Comparison of ENCODE assay signal across 8 cellular contexts in the genomic region with DNA sequence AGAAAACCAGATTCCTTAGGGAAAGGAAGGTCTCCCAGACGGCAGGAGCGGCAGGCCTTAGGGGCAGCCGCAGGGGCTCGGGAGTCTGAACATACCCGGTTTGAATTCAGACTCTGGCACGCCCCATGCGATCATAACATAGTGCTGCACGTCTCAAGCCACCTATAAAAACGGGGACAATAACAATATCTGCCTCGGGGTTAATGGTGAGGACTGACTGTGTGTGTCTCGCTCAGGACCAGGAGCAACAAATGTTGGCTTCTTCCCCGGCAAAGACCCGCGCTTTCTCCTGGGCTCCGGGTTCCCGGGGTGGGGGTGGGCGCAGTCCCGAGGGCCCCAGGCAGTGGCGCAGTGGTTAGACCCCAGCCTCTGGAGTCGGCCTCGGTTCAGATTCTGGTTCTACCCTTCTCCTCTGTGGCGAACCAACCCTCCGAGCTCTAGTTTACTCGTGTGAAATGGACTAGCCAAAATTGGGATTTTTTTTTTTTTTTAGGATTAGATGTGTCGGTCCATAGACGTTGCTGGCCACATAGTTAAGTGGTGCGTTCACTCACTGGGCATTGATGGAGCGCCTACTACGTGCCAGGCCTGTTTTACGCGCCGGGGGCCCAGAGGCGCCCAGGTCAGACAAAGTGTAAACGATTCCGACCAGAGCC. TPM values are rescaled to one million over a fixed set of nuclear protein-coding genes. Genes with fewer than 3 reads are reported as not detected.
DNase-seq lines count a peak whose midpoint lies in the region; ATAC-seq and TF ChIP-seq lines count a peak whose summit lies in the region.

No MANE protein-coding gene starts in this region.

- peak overlapping the region; percentile 59; the same call in 1 of the 2 replicates for H3K9ac ChIP-seq in iPS-20b (ENCODE audit: low read depth, low read length)
- H3K9ac ChIP-seq in skeletal muscle satellite cell (ENCODE audit: low read depth, low read length) = peak overlapping the region; percentile 94

- DNase-seq in astrocyte of the cerebellum (ENCODE audit: low read depth) (no peak), NCI-H2171 treated with DMSO at 0.1 percent for 48 hours (lab: John Stamatoyannopoulos, UW) (no peak), NCI-H774 (lab: John Stamatoyannopoulos, UW) (no peak)
- no peak for DNase-seq in stimulated activated CD8-positive, alpha-beta memory T cell treated with anti-CD3 and anti-CD28 coated beads, Interleukin-4, amount 100 ng/mL, for 48 hours

- no peaks in the 10 kb centered on the region for H3K36me3 ChIP-seq in HEK293 (ENCODE audit: control insufficient read depth in 2 of 2, insufficient read depth in 1 of 2, low read length in 2 of 2)
- no peaks in the 10 kb centered on the region for H3K36me3 ChIP-seq in iPS-20b (ENCODE audit: insufficient read depth, low read depth, low read length)
- H3K36me3 ChIP-seq in skeletal muscle satellite cell (ENCODE audit: insufficient read depth, low read length) = peaks cover 21% of the 10 kb centered on the region

- H3K9me3 ChIP-seq in HEK293 (ENCODE audit: control insufficient read depth, insufficient read depth, low read depth, low read length) (no peaks in the 10 kb centered on the region), iPS-20b (ENCODE audit: insufficient read depth, low read depth, low read length) (no peaks in the 10 kb centered on the region), skeletal muscle satellite cell (replicated peaks; ENCODE audit: low read length) (no peaks in the 10 kb centered on the region)

- ATAC-seq in GM21423 (IDR thresholded peaks at IDR 0.05; ENCODE audit: unreplicated experiment) = no peak

- in situ Hi-C loops in astrocyte of the cerebellum (cut with HindIII; ENCODE audit: low sequenced_read_pairs) = loop anchor here (25.0 kb wide), 2 partner anchors 264 to 389 kb away; no protein-coding TSS in a partner anchor

- H3K27me3 ChIP-seq in iPS-20b (ENCODE audit: insufficient read depth, low read length) (peaks cover 53% of the 10 kb centered on the region), skeletal muscle satellite cell (ENCODE audit: control insufficient read depth, insufficient read depth, low read length) (no peaks in the 10 kb centered on the region)

- CTCF ChIA-PET in HEK293 (lab: Yijun Ruan, JAX) = interaction anchor here (1.4 kb wide), 1 partner anchor 71 kb away, joined by 7 read pairs; no protein-coding TSS in a partner anchor

- H3K4me1 ChIP-seq in HEK293 (ENCODE audit: control insufficient read depth, insufficient read depth, low read length) (peaks cover 21% of the 10 kb centered on the region), iPS-20b (ENCODE audit: insufficient read depth, low read length) (peaks cover 27% of the 10 kb centered on the region), skeletal muscle satellite cell (ENCODE audit: control insufficient read depth, insufficient read depth, low read length) (peaks cover 50% of the 10 kb centered on the region)

- H3K27ac ChIP-seq in HEK293 (ENCODE audit: extremely low read depth, low read depth, low read length) = no peak overlapping the region
- H3K27ac ChIP-seq in iPS-20b (ENCODE audit: low read length) = no peak overlapping the region

- POLR2A ChIA-PET in HEK293 (lab: Yijun Ruan, JAX) = interaction anchor here (0.7 kb wide), 1 partner anchor 407 kb away, joined by 3 read pairs; no protein-coding TSS in a partner anchor

- H3K4me3 ChIP-seq in HEK293 (ENCODE audit: low read depth, low read length) (peak overlapping the region; percentile 52), astrocyte of the cerebellum (ENCODE audit: low read depth, low read length) (peak overlapping the region; percentile 47), iPS-20b (ENCODE audit: low read length) (peak overlapping the region; percentile 76), skeletal muscle satellite cell (ENCODE audit: low read length) (peak overlapping the region; percentile 69)

- H3K4me2 ChIP-seq in skeletal muscle satellite cell (ENCODE audit: low read length) = peak overlapping the region; percentile 89

- no peak for TF ChIP-seq CTCF in HEK293 (tag by site-specific recombination; IDR thresholded peaks at IDR 0.05)
- no peak for TF ChIP-seq CTCF in astrocyte of the cerebellum (IDR thresholded peaks at IDR 0.05; ENCODE audit: low read depth, low read length, missing control alignments)

TF ChIP-seq in HEK293, 187 proteins besides CTCF, POLR2A, EP300 and RAD21:
- TF ChIP-seq ZSCAN23 (tag by site-specific recombination; IDR thresholded peaks at IDR 0.05) (no peak), ZBTB20 (tag by site-specific recombination; IDR thresholded peaks at IDR 0.05) (peak; percentile 60; the same call in 1 of the 2 replicates), ZNF776 (tag by site-specific recombination; IDR thresholded peaks at IDR 0.05; ENCODE audit: borderline replicate concordance) (no peak)

RNA-seq across cellular contexts. Expression of gene SH3BP4, which starts 1.0 kb away (rescaled TPM):
- 28.9 and 35.2 TPM in 2 replicates for total RNA-seq in skeletal muscle satellite cell (2012; rRNA removed)
